2 cellular contexts compared by ENCODE assay signal in the genomic region with DNA sequence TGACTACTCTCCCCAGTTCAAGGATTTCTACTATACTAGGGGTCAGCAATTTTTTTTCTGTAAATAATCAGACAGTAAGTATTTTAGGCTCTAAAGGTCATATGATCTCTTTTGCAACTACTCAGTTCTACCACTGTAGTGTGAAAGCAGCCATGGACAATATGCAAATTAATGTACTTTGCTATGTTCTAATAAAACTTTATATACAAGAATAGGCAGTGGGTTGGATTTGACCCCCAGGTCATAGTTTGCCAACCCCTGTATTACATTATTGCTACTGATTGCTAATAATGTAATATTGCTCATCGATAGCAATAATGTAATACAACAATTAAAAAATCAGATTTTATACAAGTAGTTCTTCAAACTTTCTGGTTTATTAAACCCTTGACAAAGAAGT.
TF ChIP-seq lines count a peak whose summit lies in the region.

No MANE protein-coding gene starts in this region.

TF ChIP-seq in GM12878, 131 proteins besides CTCF, POLR2A, EP300 and RAD21 (continued from another document):
- TF ChIP-seq, protein P1, sequence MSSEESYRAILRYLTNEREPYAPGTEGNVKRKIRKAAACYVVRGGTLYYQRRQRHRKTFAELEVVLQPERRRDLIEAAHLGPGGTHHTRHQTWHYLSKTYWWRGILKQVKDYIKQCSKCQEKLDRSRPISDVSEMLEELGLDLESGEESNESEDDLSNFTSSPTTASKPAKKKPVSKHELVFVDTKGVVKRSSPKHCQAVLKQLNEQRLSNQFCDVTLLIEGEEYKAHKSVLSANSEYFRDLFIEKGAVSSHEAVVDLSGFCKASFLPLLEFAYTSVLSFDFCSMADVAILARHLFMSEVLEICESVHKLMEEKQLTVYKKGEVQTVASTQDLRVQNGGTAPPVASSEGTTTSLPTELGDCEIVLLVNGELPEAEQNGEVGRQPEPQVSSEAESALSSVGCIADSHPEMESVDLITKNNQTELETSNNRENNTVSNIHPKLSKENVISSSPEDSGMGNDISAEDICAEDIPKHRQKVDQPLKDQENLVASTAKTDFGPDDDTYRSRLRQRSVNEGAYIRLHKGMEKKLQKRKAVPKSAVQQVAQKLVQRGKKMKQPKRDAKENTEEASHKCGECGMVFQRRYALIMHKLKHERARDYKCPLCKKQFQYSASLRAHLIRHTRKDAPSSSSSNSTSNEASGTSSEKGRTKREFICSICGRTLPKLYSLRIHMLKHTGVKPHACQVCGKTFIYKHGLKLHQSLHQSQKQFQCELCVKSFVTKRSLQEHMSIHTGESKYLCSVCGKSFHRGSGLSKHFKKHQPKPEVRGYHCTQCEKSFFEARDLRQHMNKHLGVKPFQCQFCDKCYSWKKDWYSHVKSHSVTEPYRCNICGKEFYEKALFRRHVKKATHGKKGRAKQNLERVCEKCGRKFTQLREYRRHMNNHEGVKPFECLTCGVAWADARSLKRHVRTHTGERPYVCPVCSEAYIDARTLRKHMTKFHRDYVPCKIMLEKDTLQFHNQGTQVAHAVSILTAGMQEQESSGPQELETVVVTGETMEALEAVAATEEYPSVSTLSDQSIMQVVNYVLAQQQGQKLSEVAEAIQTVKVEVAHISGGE (CRISPR knock-in tag; IDR thresholded peaks at IDR 0.05), result no peak
- TF ChIP-seq MTA2 (IDR thresholded peaks at IDR 0.05; ENCODE audit: low read depth), result no peak

TF ChIP-seq in K562, 482 proteins besides CTCF, POLR2A, EP300 and RAD21 (continued from another document):
- TF ChIP-seq, protein P2, sequence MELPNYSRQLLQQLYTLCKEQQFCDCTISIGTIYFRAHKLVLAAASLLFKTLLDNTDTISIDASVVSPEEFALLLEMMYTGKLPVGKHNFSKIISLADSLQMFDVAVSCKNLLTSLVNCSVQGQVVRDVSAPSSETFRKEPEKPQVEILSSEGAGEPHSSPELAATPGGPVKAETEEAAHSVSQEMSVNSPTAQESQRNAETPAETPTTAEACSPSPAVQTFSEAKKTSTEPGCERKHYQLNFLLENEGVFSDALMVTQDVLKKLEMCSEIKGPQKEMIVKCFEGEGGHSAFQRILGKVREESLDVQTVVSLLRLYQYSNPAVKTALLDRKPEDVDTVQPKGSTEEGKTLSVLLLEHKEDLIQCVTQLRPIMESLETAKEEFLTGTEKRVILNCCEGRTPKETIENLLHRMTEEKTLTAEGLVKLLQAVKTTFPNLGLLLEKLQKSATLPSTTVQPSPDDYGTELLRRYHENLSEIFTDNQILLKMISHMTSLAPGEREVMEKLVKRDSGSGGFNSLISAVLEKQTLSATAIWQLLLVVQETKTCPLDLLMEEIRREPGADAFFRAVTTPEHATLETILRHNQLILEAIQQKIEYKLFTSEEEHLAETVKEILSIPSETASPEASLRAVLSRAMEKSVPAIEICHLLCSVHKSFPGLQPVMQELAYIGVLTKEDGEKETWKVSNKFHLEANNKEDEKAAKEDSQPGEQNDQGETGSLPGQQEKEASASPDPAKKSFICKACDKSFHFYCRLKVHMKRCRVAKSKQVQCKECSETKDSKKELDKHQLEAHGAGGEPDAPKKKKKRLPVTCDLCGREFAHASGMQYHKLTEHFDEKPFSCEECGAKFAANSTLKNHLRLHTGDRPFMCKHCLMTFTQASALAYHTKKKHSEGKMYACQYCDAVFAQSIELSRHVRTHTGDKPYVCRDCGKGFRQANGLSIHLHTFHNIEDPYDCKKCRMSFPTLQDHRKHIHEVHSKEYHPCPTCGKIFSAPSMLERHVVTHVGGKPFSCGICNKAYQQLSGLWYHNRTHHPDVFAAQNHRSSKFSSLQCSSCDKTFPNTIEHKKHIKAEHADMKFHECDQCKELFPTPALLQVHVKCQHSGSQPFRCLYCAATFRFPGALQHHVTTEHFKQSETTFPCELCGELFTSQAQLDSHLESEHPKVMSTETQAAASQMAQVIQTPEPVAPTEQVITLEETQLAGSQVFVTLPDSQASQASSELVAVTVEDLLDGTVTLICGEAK (IDR thresholded peaks at IDR 0.05), result peak; percentile 79
- TF ChIP-seq, protein P2 (CRISPR knock-in tag; IDR thresholded peaks at IDR 0.05), result peak; percentile 63
